ENCODE assay signal across 32 cellular contexts in genomic region chr6:18087396-18088165, GRCh38.
"Had no signal": no experiment of that assay in that cellular context is flagged by ENCODE, and none has a peak within 500 bp of the region (broad histone marks: within the 10 kb centered on the region; RNA-seq: fewer than 3 reads in every experiment).

No MANE protein-coding gene starts in this region.

- H3K27me3 ChIP-seq: ascending aorta, MG63, SJSA1 had no signal

- H3K27ac ChIP-seq: ascending aorta, SJSA1, VCaP had no signal

- ATAC-seq: activated CD8-positive, alpha-beta memory T cell treated with anti-CD3 and anti-CD28 coated beads, Interleukin-2, amount 10 ng/mL, durations not matched to agents 7 days and 5 days; Panc1 had no signal

- H3K36me3 Mint-ChIP-seq: activated CD8-positive, alpha-beta memory T cell treated with anti-CD3 and anti-CD28 coated beads, Interleukin-2, amount 10 ng/mL, durations not matched to agents 7 days and 5 days had no signal

- H3K4me1 Mint-ChIP-seq: activated CD4-positive, alpha-beta memory T cell treated with anti-CD3 and anti-CD28 coated beads, Interleukin-2, amount 10 ng/mL, durations not matched to agents 7 days and 5 days; activated CD8-positive, alpha-beta memory T cell treated with anti-CD3 and anti-CD28 coated beads, Interleukin-2, amount 10 ng/mL, durations not matched to agents 7 days and 5 days; activated naive CD8-positive, alpha-beta T cell treated with anti-CD3 and anti-CD28 coated beads, Interleukin-2, amount 10 ng/mL, durations not matched to agents 7 days and 5 days had no signal

- H3K36me3 ChIP-seq: ascending aorta, MG63, SJSA1 had no signal

- DNase-seq: activated CD4-positive, alpha-beta memory T cell treated with anti-CD3 and anti-CD28 coated beads, Interleukin-2, amount 10 ng/mL, durations not matched to agents 7 days and 5 days; activated CD4-positive, alpha-beta T cell treated with anti-CD3 and anti-CD28 coated beads for 1 hour; activated CD4-positive, alpha-beta T cell treated with anti-CD3 and anti-CD28 coated beads for 48 hours; activated CD4-positive, CD25-positive, alpha-beta regulatory T cell; activated CD8-positive, alpha-beta memory T cell treated with anti-CD3 and anti-CD28 coated beads for 24 hours; activated CD8-positive, alpha-beta memory T cell treated with anti-CD3 and anti-CD28 coated beads, Interleukin-2, amount 10 ng/mL, durations not matched to agents 7 days and 5 days; activated CD8-positive, alpha-beta memory T cell treated with anti-CD3 and anti-CD28 coated beads, Interleukin-2, amount 50 U/mL, for 48 hours; activated effector memory CD4-positive, alpha-beta T cell treated with Interleukin-2 at 50 U/mL for 16 hours; activated naive CD4-positive, alpha-beta T cell treated with anti-CD3 and anti-CD28 coated beads, Interleukin-2, amount 50 U/mL, for 16 hours; activated naive CD8-positive, alpha-beta T cell treated with anti-CD3 and anti-CD28 coated beads, Interleukin-2, amount 10 ng/mL, durations not matched to agents 7 days and 5 days; activated T-cell treated with anti-CD3 and anti-CD28 coated beads, Interleukin-2, amount 50 U/mL, for 48 hours; amygdala; Karpas-422; MG63; NCI-H1048; NCI-H1105 treated with DMSO at 0.1 percent for 48 hours; NCI-H1436; NCI-H1694; NCI-H1930; NCI-H2081 treated with DMSO at 0.1 percent for 48 hours; NCI-H446 treated with DMSO at 0.1 percent for 48 hours; NCI-H524; RPMI8226; SHP77 treated with DMSO at 0.1 percent for 48 hours; SW 1271; T-helper 1 cell; T-helper 2 cell; T-helper 9 cell had no signal

- H3K27ac Mint-ChIP-seq: activated CD4-positive, alpha-beta memory T cell treated with anti-CD3 and anti-CD28 coated beads, Interleukin-2, amount 10 ng/mL, durations not matched to agents 7 days and 5 days; activated CD8-positive, alpha-beta memory T cell treated with anti-CD3 and anti-CD28 coated beads, Interleukin-2, amount 10 ng/mL, durations not matched to agents 7 days and 5 days; activated naive CD8-positive, alpha-beta T cell treated with anti-CD3 and anti-CD28 coated beads, Interleukin-2, amount 10 ng/mL, durations not matched to agents 7 days and 5 days had no signal

- H3K4me3 Mint-ChIP-seq: activated CD4-positive, alpha-beta memory T cell treated with anti-CD3 and anti-CD28 coated beads, Interleukin-2, amount 10 ng/mL, durations not matched to agents 7 days and 5 days; activated CD8-positive, alpha-beta memory T cell treated with anti-CD3 and anti-CD28 coated beads, Interleukin-2, amount 10 ng/mL, durations not matched to agents 7 days and 5 days; activated naive CD8-positive, alpha-beta T cell treated with anti-CD3 and anti-CD28 coated beads, Interleukin-2, amount 10 ng/mL, durations not matched to agents 7 days and 5 days had no signal

- H3K4me1 ChIP-seq: ascending aorta, SJSA1 had no signal

- H3K9me3 ChIP-seq: ascending aorta, MG63, SJSA1 had no signal

- H3K4me3 ChIP-seq: ascending aorta, MG63, SJSA1 had no signal
